13 cellular contexts compared by ENCODE assay signal in genomic region chr15:38660726-38661125, GRCh38.
DNase-seq lines count a peak whose midpoint lies in the region; ATAC-seq lines count a peak whose summit lies in the region.
"Had no signal": no experiment of that assay in that cellular context is flagged by ENCODE, and none has a peak within 500 bp of the region (broad histone marks: within the 10 kb centered on the region; RNA-seq: fewer than 3 reads in every experiment).

No MANE protein-coding gene starts in this region.

- peaks cover 6 to 9% of the 10 kb centered on the region in 2 donors for H3K36me3 Mint-ChIP-seq in activated naive CD4-positive, alpha-beta T cell treated with anti-CD3 and anti-CD28 coated beads, Interleukin-2, amount 50 U/mL, for 72 hours
- no peaks in the 10 kb centered on the region for H3K36me3 Mint-ChIP-seq in stimulated activated naive B cell treated with anti-CD40 and anti-IgM and Interleukin-4, amounts not matched to agents 10 μg/mL and 1 μg/mL and 100 μg/mL, for 72 hours
- H3K36me3 Mint-ChIP-seq: brain had no signal

- no peaks in the 10 kb centered on the region for H3K27me3 Mint-ChIP-seq in stimulated activated naive B cell treated with anti-CD40 and anti-IgM and Interleukin-4, amounts not matched to agents 10 μg/mL and 1 μg/mL and 100 μg/mL, for 72 hours

- no peak overlapping the region for H3K4me3 Mint-ChIP-seq in stimulated activated naive B cell treated with anti-CD40 and anti-IgM and Interleukin-4, amounts not matched to agents 10 μg/mL and 1 μg/mL and 100 μg/mL, for 72 hours

- peak; percentile 67 for DNase-seq in activated effector memory CD4-positive, alpha-beta T cell treated with anti-CD3 and anti-CD28 coated beads, Interleukin-2, amount 50 U/mL, for 16 hours
- no peak for DNase-seq in activated effector memory CD4-positive, alpha-beta T cell treated with Interleukin-2 at 50 U/mL for 16 hours
- peak; percentile 21 for DNase-seq in RPMI7951 (ENCODE audit: low read depth)
- no peak for DNase-seq in activated naive CD4-positive, alpha-beta T cell treated with anti-CD3 and anti-CD28 coated beads, Interleukin-2, amount 50 U/mL, for 72 hours (ENCODE audit: low spot score in 2 of 2)
- no peak for DNase-seq in stimulated activated naive B cell treated with anti-CD40 and anti-IgM and Interleukin-4, amounts not matched to agents 10 μg/mL and 1 μg/mL and 100 μg/mL, for 72 hours
- DNase-seq in NCI-H2227 (lab: John Stamatoyannopoulos, UW; ENCODE audit: unreplicated experiment) = no peak
- DNase-seq in retina = no peak
- no peak for DNase-seq in NCI-H1436 treated with DMSO at 0.1 percent for 48 hours (lab: John Stamatoyannopoulos, UW)
- DNase-seq: DMS153; effector CD4-positive, alpha-beta T cell; tibial artery had no signal

- H3K27ac Mint-ChIP-seq in activated naive CD4-positive, alpha-beta T cell treated with anti-CD3 and anti-CD28 coated beads, Interleukin-2, amount 50 U/mL, for 72 hours = peak overlapping the region in 1 of 2 donors; percentile 88
- peak overlapping the region; percentile 16 for H3K27ac Mint-ChIP-seq in stimulated activated naive B cell treated with anti-CD40 and anti-IgM and Interleukin-4, amounts not matched to agents 10 μg/mL and 1 μg/mL and 100 μg/mL, for 72 hours

- ATAC-seq in activated naive CD4-positive, alpha-beta T cell treated with anti-CD3 and anti-CD28 coated beads, Interleukin-2, amount 50 U/mL, for 72 hours = peak; percentile 73 to 94
- ATAC-seq in stimulated activated naive B cell treated with anti-CD40 and anti-IgM and Interleukin-4, amounts not matched to agents 10 μg/mL and 1 μg/mL and 100 μg/mL, for 72 hours (replicated peaks) = no peak
- ATAC-seq: Panc1 had no signal

- H3K9me3 Mint-ChIP-seq in activated naive CD4-positive, alpha-beta T cell treated with anti-CD3 and anti-CD28 coated beads, Interleukin-2, amount 50 U/mL, for 72 hours = peaks cover 0 to 9% of the 10 kb centered on the region in 2 donors
- H3K9me3 Mint-ChIP-seq in stimulated activated naive B cell treated with anti-CD40 and anti-IgM and Interleukin-4, amounts not matched to agents 10 μg/mL and 1 μg/mL and 100 μg/mL, for 72 hours = no peaks in the 10 kb centered on the region
- H3K9me3 Mint-ChIP-seq: brain had no signal

- H3K4me1 Mint-ChIP-seq in stimulated activated naive B cell treated with anti-CD40 and anti-IgM and Interleukin-4, amounts not matched to agents 10 μg/mL and 1 μg/mL and 100 μg/mL, for 72 hours = peaks cover 17 to 30% of the 10 kb centered on the region in 2 donors
- H3K4me1 Mint-ChIP-seq: brain had no signal

Comparison
In these comparisons a context has a peak if more than half of its experiments do, and no peak if none do; other contexts are left out.
1. DNase-seq: peak in activated effector memory CD4-positive, alpha-beta T cell treated with anti-CD3 and anti-CD28 coated beads, Interleukin-2, amount 50 U/mL, for 16 hours (single experiment) and RPMI7951 (single experiment); none in activated effector memory CD4-positive, alpha-beta T cell treated with Interleukin-2 at 50 U/mL for 16 hours (single experiment), activated naive CD4-positive, alpha-beta T cell treated with anti-CD3 and anti-CD28 coated beads, Interleukin-2, amount 50 U/mL, for 72 hours (0 of 2), stimulated activated naive B cell treated with anti-CD40 and anti-IgM and Interleukin-4, amounts not matched to agents 10 μg/mL and 1 μg/mL and 100 μg/mL, for 72 hours (single experiment), NCI-H2227 (single experiment), retina (single experiment) and NCI-H1436 treated with DMSO at 0.1 percent for 48 hours (single experiment).
2. ATAC-seq: peak in activated naive CD4-positive, alpha-beta T cell treated with anti-CD3 and anti-CD28 coated beads, Interleukin-2, amount 50 U/mL, for 72 hours (2 of 2); none in stimulated activated naive B cell treated with anti-CD40 and anti-IgM and Interleukin-4, amounts not matched to agents 10 μg/mL and 1 μg/mL and 100 μg/mL, for 72 hours (0 of 2).